In the genomic region with DNA sequence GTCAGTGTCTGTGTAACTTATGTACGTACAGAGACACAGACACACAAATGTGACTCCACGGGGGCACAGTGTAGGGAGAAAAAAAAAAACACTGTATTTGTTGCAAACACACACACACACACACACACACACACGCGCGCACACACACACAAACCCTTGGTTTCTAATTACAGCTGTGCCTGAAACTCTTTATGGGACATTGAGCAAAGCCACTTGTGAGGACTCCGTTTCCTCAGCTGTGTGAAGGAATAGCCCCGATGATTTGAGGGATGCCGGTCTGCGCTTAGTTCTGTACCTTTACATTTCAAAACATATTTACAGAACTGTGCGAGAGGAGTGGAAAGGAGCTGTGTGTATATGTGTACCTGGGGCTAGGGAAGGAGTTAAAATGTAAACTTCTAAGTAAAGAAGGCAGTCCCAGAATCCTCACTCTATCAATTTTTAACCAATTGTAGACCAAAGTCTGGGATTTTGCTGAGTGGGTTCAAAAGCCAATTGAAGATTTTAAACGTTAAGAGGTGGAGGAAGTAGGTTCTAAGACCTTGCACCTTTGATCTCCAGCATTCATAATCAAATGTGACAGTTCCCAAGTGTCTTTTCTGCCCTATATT, we compare ENCODE assay signal across 1 cellular context.
TF ChIP-seq lines count a peak whose summit lies in the region.

No MANE protein-coding gene starts in this region.

TF ChIP-seq in HepG2, 621 proteins besides CTCF, POLR2A, EP300 and RAD21 (continued from another document and continues in another):
- TF ChIP-seq SMAD3 (CRISPR knock-in tag; IDR thresholded peaks at IDR 0.05) (peak; percentile 58; the same call in 1 of the 2 replicates), ZFP82 (CRISPR knock-in tag; IDR thresholded peaks at IDR 0.05; ENCODE audit: borderline replicate concordance) (0 out of 2 replicates have a peak, but pooled peaks have one; percentile 15), ZNF235 (CRISPR knock-in tag; IDR thresholded peaks at IDR 0.05; ENCODE audit: borderline replicate concordance) (no peak), ZFP41 (CRISPR knock-in tag; IDR thresholded peaks at IDR 0.05; ENCODE audit: borderline replicate concordance) (no peak), ZNF230 (CRISPR knock-in tag; IDR thresholded peaks at IDR 0.05) (0 out of 2 replicates have a peak, but pooled peaks have one; percentile 69), KLF12 (CRISPR knock-in tag; IDR thresholded peaks at IDR 0.05; ENCODE audit: borderline replicate concordance) (no peak), TCF12 (IDR thresholded peaks at IDR 0.05) (no peak), TCF12 (CRISPR knock-in tag; IDR thresholded peaks at IDR 0.05) (0 out of 2 replicates have a peak, but pooled peaks have one; percentile 33), ZNF260 (CRISPR knock-in tag; IDR thresholded peaks at IDR 0.05; ENCODE audit: borderline replicate concordance, low read depth) (no peak), ZSCAN21 (CRISPR knock-in tag; IDR thresholded peaks at IDR 0.05; ENCODE audit: borderline replicate concordance) (no peak), ZBTB21 (CRISPR knock-in tag; IDR thresholded peaks at IDR 0.05) (no peak), ZNF44 (CRISPR knock-in tag; IDR thresholded peaks at IDR 0.05) (peak; percentile 88; the same call in 1 of the 2 replicates), TCF7 (IDR thresholded peaks at IDR 0.05; ENCODE audit: low read depth) (peak; percentile 62), ZNF746 (CRISPR knock-in tag; IDR thresholded peaks at IDR 0.05) (peak; percentile 37; the same call in 1 of the 2 replicates), ZNF775 (CRISPR knock-in tag; IDR thresholded peaks at IDR 0.05; ENCODE audit: borderline replicate concordance) (no peak), ATF1 (CRISPR knock-in tag; IDR thresholded peaks at IDR 0.05) (peak; percentile 46), PLRG1 (conservative IDR thresholded peaks at IDR 0.05) (no peak), ZNF367 (CRISPR knock-in tag; IDR thresholded peaks at IDR 0.05; ENCODE audit: borderline replicate concordance) (no peak), TARDBP (CRISPR knock-in tag; IDR thresholded peaks at IDR 0.05) (no peak; the same call in 1 of the 2 replicates), EEA1 (CRISPR knock-in tag; IDR thresholded peaks at IDR 0.05; ENCODE audit: borderline replicate concordance) (no peak), REPIN1 (CRISPR knock-in tag; IDR thresholded peaks at IDR 0.05; ENCODE audit: borderline replicate concordance, low read depth) (0 out of 2 replicates have a peak, but pooled peaks have one; percentile 21), ZNF777 (CRISPR knock-in tag; IDR thresholded peaks at IDR 0.05) (0 out of 2 replicates have a peak, but pooled peaks have one; percentile 34), SMARCC2 (IDR thresholded peaks at IDR 0.05) (no peak), HOXA9 (CRISPR knock-in tag; IDR thresholded peaks at IDR 0.05; ENCODE audit: borderline replicate concordance) (no peak), SMARCE1 (IDR thresholded peaks at IDR 0.05; ENCODE audit: borderline replicate concordance) (no peak), ETV6 (CRISPR knock-in tag; conservative IDR thresholded peaks at IDR 0.05) (no peak)
- TF ChIP-seq, protein P1, sequence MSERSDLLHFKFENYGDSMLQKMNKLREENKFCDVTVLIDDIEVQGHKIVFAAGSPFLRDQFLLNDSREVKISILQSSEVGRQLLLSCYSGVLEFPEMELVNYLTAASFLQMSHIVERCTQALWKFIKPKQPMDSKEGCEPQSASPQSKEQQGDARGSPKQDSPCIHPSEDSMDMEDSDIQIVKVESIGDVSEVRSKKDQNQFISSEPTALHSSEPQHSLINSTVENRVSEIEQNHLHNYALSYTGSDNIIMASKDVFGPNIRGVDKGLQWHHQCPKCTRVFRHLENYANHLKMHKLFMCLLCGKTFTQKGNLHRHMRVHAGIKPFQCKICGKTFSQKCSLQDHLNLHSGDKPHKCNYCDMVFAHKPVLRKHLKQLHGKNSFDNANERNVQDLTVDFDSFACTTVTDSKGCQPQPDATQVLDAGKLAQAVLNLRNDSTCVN (CRISPR knock-in tag; IDR thresholded peaks at IDR 0.05; ENCODE audit: borderline replicate concordance): no peak
- TF ChIP-seq, protein P2, sequence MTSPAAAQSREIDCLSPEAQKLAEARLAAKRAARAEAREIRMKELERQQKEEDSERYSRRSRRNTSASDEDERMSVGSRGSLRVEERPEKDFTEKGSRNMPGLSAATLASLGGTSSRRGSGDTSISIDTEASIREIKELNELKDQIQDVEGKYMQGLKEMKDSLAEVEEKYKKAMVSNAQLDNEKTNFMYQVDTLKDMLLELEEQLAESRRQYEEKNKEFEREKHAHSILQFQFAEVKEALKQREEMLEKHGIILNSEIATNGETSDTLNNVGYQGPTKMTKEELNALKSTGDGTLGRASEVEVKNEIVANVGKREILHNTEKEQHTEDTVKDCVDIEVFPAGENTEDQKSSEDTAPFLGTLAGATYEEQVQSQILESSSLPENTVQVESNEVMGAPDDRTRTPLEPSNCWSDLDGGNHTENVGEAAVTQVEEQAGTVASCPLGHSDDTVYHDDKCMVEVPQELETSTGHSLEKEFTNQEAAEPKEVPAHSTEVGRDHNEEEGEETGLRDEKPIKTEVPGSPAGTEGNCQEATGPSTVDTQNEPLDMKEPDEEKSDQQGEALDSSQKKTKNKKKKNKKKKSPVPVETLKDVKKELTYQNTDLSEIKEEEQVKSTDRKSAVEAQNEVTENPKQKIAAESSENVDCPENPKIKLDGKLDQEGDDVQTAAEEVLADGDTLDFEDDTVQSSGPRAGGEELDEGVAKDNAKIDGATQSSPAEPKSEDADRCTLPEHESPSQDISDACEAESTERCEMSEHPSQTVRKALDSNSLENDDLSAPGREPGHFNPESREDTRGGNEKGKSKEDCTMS (CRISPR knock-in tag; conservative IDR thresholded peaks at IDR 0.05): no peak
- TF ChIP-seq, protein P3, sequence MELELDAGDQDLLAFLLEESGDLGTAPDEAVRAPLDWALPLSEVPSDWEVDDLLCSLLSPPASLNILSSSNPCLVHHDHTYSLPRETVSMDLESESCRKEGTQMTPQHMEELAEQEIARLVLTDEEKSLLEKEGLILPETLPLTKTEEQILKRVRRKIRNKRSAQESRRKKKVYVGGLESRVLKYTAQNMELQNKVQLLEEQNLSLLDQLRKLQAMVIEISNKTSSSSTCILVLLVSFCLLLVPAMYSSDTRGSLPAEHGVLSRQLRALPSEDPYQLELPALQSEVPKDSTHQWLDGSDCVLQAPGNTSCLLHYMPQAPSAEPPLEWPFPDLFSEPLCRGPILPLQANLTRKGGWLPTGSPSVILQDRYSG (CRISPR knock-in tag; IDR thresholded peaks at IDR 0.05): peak; percentile 59; the same call in 1 of the 2 replicates
- TF ChIP-seq, protein P4, sequence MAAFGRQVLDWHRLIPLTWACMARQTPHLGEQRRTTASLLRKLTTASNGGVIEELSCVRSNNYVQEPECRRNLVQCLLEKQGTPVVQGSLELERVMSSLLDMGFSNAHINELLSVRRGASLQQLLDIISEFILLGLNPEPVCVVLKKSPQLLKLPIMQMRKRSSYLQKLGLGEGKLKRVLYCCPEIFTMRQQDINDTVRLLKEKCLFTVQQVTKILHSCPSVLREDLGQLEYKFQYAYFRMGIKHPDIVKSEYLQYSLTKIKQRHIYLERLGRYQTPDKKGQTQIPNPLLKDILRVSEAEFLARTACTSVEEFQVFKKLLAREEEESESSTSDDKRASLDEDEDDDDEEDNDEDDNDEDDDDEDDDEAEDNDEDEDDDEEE (CRISPR knock-in tag; IDR thresholded peaks at IDR 0.05): no peak
- TF ChIP-seq, protein P5, sequence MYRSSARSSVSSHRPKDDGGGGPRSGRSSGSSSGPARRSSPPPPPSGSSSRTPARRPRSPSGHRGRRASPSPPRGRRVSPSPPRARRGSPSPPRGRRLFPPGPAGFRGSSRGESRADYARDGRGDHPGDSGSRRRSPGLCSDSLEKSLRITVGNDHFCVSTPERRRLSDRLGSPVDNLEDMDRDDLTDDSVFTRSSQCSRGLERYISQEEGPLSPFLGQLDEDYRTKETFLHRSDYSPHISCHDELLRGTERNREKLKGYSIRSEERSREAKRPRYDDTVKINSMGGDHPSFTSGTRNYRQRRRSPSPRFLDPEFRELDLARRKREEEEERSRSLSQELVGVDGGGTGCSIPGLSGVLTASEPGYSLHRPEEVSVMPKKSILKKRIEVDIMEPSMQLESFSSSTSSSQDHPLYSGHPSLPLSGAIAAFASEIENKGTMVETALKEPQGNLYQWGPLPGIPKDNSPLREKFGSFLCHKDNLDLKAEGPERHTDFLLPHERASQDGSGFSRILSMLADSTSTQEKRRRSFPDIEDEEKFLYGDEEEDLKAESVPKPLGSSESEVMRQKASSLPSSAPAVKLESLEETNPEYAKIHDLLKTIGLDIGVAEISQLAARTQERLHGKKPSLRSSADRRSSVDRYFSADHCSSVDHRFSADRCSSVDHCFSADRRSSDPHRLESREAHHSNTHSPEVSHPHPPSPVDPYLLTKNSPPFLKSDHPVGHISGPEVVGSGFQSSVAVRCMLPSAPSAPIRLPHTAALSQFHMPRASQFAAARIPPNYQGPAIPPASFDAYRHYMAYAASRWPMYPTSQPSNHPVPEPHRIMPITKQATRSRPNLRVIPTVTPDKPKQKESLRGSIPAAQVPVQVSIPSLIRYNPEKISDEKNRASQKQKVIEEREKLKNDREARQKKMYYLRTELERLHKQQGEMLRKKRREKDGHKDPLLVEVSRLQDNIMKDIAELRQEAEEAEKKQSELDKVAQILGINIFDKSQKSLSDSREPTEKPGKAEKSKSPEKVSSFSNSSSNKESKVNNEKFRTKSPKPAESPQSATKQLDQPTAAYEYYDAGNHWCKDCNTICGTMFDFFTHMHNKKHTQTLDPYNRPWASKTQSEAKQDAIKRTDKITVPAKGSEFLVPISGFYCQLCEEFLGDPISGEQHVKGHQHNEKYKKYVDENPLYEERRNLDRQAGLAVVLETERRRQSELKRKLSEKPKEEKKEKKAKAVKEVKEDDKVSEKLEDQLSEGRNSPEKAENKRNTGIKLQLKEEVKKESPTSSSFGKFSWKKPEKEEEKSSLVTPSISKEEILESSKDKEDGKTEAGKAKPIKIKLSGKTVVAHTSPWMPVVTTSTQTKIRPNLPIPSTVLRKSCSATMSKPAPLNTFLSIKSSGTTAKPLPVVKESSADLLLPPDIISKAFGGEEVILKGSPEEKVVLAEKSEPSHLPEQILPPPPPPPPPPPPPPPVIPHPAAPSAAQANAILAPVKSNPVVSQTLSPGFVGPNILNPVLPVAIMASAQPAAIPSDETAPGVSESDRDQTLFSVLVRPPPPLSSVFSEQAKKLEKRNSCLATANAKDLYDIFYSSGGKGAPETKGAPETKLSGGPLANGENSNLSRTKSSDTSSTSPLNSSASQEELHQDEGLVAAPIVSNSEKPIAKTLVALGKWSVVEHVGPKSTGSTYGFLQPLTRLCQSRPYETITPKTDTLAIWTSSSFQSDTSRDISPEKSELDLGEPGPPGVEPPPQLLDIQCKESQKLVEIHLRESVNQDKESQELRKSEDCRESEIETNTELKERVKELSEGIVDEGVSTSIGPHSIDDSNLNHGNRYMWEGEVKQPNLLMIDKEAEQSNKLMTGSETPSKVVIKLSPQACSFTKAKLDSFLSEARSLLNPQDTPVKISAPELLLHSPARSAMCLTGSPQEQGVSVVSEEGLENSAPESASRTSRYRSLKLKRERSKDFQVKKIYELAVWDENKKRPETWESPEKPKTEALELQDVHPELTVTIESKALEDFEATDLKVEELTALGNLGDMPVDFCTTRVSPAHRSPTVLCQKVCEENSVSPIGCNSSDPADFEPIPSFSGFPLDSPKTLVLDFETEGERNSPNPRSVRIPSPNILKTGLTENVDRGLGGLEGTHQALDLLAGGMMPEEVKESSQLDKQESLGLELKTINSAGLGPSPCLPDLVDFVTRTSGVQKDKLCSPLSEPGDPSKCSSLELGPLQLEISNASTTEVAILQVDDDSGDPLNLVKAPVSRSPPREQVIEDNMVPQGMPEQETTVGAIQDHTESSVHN (CRISPR knock-in tag; IDR thresholded peaks at IDR 0.05): no peak
- TF ChIP-seq, protein P6, sequence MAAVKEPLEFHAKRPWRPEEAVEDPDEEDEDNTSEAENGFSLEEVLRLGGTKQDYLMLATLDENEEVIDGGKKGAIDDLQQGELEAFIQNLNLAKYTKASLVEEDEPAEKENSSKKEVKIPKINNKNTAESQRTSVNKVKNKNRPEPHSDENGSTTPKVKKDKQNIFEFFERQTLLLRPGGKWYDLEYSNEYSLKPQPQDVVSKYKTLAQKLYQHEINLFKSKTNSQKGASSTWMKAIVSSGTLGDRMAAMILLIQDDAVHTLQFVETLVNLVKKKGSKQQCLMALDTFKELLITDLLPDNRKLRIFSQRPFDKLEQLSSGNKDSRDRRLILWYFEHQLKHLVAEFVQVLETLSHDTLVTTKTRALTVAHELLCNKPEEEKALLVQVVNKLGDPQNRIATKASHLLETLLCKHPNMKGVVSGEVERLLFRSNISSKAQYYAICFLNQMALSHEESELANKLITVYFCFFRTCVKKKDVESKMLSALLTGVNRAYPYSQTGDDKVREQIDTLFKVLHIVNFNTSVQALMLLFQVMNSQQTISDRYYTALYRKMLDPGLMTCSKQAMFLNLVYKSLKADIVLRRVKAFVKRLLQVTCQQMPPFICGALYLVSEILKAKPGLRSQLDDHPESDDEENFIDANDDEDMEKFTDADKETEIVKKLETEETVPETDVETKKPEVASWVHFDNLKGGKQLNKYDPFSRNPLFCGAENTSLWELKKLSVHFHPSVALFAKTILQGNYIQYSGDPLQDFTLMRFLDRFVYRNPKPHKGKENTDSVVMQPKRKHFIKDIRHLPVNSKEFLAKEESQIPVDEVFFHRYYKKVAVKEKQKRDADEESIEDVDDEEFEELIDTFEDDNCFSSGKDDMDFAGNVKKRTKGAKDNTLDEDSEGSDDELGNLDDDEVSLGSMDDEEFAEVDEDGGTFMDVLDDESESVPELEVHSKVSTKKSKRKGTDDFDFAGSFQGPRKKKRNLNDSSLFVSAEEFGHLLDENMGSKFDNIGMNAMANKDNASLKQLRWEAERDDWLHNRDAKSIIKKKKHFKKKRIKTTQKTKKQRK (IDR thresholded peaks at IDR 0.05; ENCODE audit: low read length): no peak
- TF ChIP-seq, protein P7, sequence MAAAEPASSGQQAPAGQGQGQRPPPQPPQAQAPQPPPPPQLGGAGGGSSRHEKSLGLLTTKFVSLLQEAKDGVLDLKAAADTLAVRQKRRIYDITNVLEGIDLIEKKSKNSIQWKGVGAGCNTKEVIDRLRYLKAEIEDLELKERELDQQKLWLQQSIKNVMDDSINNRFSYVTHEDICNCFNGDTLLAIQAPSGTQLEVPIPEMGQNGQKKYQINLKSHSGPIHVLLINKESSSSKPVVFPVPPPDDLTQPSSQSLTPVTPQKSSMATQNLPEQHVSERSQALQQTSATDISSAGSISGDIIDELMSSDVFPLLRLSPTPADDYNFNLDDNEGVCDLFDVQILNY (CRISPR knock-in tag; conservative IDR thresholded peaks at IDR 0.05): no peak
- TF ChIP-seq, protein P8, sequence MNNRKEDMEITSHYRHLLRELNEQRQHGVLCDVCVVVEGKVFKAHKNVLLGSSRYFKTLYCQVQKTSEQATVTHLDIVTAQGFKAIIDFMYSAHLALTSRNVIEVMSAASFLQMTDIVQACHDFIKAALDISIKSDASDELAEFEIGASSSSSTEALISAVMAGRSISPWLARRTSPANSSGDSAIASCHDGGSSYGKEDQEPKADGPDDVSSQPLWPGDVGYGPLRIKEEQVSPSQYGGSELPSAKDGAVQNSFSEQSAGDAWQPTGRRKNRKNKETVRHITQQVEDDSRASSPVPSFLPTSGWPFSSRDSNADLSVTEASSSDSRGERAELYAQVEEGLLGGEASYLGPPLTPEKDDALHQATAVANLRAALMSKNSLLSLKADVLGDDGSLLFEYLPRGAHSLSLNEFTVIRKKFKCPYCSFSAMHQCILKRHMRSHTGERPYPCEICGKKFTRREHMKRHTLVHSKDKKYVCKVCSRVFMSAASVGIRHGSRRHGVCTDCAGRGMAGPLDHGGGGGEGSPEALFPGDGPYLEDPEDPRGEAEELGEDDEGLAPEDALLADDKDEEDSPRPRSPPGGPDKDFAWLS (CRISPR knock-in tag; IDR thresholded peaks at IDR 0.05; ENCODE audit: borderline replicate concordance): no peak
- TF ChIP-seq, protein P9, sequence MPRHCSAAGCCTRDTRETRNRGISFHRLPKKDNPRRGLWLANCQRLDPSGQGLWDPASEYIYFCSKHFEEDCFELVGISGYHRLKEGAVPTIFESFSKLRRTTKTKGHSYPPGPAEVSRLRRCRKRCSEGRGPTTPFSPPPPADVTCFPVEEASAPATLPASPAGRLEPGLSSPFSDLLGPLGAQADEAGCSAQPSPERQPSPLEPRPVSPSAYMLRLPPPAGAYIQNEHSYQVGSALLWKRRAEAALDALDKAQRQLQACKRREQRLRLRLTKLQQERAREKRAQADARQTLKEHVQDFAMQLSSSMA (CRISPR knock-in tag; IDR thresholded peaks at IDR 0.05): no peak
